In the genomic region with DNA sequence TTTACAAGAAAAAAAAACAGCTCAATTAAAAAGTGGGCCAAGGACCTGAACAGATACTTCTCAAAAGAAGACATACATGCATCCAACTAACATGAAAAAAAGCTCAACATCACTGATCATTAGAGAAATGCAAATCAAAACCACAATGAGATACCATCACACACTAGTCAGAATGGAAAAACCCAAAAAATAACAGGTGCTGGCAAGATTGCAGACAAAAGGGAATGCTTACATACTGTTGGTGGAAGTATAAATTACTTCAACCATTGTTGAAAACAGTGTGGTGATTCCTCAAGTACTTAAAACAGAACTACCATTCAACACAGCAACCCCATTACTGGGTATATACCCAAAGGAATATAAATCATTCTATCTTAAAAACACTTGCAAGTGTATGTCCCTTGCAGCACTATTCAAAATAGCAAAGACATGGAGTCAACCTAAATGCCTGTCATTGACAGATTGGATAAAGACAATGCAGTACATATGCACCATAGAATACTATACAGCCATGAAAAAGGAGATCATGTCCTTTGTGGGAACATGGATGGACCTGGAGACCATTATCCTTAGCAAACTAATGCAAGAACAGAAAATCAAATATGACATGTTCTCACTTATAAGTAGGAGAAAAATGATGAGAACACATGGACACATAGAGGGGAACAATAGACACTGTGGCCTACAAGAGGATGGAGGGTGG, we compare ENCODE assay signal across 1 cellular context.
TF ChIP-seq lines count a peak whose summit lies in the region.

No MANE protein-coding gene starts in this region.

TF ChIP-seq in K562, 482 proteins besides CTCF, POLR2A, EP300 and RAD21 (continued from another document and continues in another):
- TF ChIP-seq, protein P1, sequence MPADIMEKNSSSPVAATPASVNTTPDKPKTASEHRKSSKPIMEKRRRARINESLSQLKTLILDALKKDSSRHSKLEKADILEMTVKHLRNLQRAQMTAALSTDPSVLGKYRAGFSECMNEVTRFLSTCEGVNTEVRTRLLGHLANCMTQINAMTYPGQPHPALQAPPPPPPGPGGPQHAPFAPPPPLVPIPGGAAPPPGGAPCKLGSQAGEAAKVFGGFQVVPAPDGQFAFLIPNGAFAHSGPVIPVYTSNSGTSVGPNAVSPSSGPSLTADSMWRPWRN (IDR thresholded peaks at IDR 0.05; ENCODE audit: low read depth): no peak
- TF ChIP-seq ZC3H11A (IDR thresholded peaks at IDR 0.05; ENCODE audit: low read depth, low read length) (no peak), GTF2A2 (tag; IDR thresholded peaks at IDR 0.05) (no peak), SMARCE1 (IDR thresholded peaks at IDR 0.05) (no peak), CBX2 (IDR thresholded peaks at IDR 0.05; ENCODE audit: insufficient read depth, low read length, poor library complexity, severe bottlenecking) (no peak), TCF3 (CRISPR knock-in tag; IDR thresholded peaks at IDR 0.05) (no peak), SMAD2 (IDR thresholded peaks at IDR 0.05; ENCODE audit: low read depth, low read length) (no peak), DPF2 (IDR thresholded peaks at IDR 0.05) (no peak), ZNF444 (CRISPR knock-in tag; IDR thresholded peaks at IDR 0.05) (no peak), CBFB (CRISPR knock-in tag; IDR thresholded peaks at IDR 0.05) (no peak), STAT5B (CRISPR knock-in tag; IDR thresholded peaks at IDR 0.05) (no peak), CHD1 (IDR thresholded peaks at IDR 0.05; ENCODE audit: low read length) (no peak), KDM1A (IDR thresholded peaks at IDR 0.05) (peak; percentile 48 to 61), HNRNPK (IDR thresholded peaks at IDR 0.05; ENCODE audit: low read depth, low read length, poor library complexity, severe bottlenecking) (no peak), THRAP3 (IDR thresholded peaks at IDR 0.05; ENCODE audit: borderline replicate concordance) (no peak), ATF3 (IDR thresholded peaks at IDR 0.05) (no peak), ATF3 (CRISPR knock-in tag; conservative IDR thresholded peaks at IDR 0.05) (no peak), PHTF2 (CRISPR knock-in tag; IDR thresholded peaks at IDR 0.05) (no peak), ADNP (tag; IDR thresholded peaks at IDR 0.05) (0 out of 2 replicates have a peak, but pooled peaks have one; percentile 31), SMAD1 (IDR thresholded peaks at IDR 0.05; ENCODE audit: low read depth, low read length, partially characterized antibody) (no peak), EZH2 (IDR thresholded peaks at IDR 0.05; ENCODE audit: borderline replicate concordance, low read depth, low read length) (no peak), SPI1 (IDR thresholded peaks at IDR 0.05; ENCODE audit: borderline replicate concordance, low read depth, low read length) (no peak), RCOR1 (IDR thresholded peaks at IDR 0.05; ENCODE audit: borderline replicate concordance in 1 of 2, low read depth in 2 of 2, low read length in 2 of 2) (0 out of 4 replicates have a peak, but pooled peaks of 1 of the 2 experiments have one; percentile 24), KDM2B (CRISPR knock-in tag; IDR thresholded peaks at IDR 0.05) (no peak), GMEB1 (CRISPR knock-in tag; IDR thresholded peaks at IDR 0.05) (no peak), RBM25 (IDR thresholded peaks at IDR 0.05; ENCODE audit: low read depth, low read length, severe bottlenecking) (peak; percentile 86), ZNF384 (IDR thresholded peaks at IDR 0.05; ENCODE audit: low read depth, low read length) (no peak), ZNF583 (CRISPR knock-in tag; IDR thresholded peaks at IDR 0.05) (no peak), ZNF695 (CRISPR knock-in tag; IDR thresholded peaks at IDR 0.05) (no peak), ZNF592 (IDR thresholded peaks at IDR 0.05) (no peak), WHSC1 (IDR thresholded peaks at IDR 0.05; ENCODE audit: low read length) (no peak), MITF (IDR thresholded peaks at IDR 0.05) (no peak), HOXB6 (CRISPR knock-in tag; IDR thresholded peaks at IDR 0.05; ENCODE audit: borderline replicate concordance) (no peak), RBM39 (optimal IDR thresholded peaks at IDR 0.05; ENCODE audit: low read depth, low read length) (no peak), JUND (IDR thresholded peaks at IDR 0.05; ENCODE audit: borderline replicate concordance, low read depth, low read length) (no peak), JUND (tag; IDR thresholded peaks at IDR 0.05; ENCODE audit: borderline replicate concordance, low read depth, low read length) (no peak), PTBP1 (IDR thresholded peaks at IDR 0.05; ENCODE audit: low read depth, low read length) (no peak)
- TF ChIP-seq, protein P2, sequence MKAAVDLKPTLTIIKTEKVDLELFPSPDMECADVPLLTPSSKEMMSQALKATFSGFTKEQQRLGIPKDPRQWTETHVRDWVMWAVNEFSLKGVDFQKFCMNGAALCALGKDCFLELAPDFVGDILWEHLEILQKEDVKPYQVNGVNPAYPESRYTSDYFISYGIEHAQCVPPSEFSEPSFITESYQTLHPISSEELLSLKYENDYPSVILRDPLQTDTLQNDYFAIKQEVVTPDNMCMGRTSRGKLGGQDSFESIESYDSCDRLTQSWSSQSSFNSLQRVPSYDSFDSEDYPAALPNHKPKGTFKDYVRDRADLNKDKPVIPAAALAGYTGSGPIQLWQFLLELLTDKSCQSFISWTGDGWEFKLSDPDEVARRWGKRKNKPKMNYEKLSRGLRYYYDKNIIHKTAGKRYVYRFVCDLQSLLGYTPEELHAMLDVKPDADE (conservative IDR thresholded peaks at IDR 0.05; ENCODE audit: control insufficient read depth, low read depth, low read length): no peak
- TF ChIP-seq, protein P3, sequence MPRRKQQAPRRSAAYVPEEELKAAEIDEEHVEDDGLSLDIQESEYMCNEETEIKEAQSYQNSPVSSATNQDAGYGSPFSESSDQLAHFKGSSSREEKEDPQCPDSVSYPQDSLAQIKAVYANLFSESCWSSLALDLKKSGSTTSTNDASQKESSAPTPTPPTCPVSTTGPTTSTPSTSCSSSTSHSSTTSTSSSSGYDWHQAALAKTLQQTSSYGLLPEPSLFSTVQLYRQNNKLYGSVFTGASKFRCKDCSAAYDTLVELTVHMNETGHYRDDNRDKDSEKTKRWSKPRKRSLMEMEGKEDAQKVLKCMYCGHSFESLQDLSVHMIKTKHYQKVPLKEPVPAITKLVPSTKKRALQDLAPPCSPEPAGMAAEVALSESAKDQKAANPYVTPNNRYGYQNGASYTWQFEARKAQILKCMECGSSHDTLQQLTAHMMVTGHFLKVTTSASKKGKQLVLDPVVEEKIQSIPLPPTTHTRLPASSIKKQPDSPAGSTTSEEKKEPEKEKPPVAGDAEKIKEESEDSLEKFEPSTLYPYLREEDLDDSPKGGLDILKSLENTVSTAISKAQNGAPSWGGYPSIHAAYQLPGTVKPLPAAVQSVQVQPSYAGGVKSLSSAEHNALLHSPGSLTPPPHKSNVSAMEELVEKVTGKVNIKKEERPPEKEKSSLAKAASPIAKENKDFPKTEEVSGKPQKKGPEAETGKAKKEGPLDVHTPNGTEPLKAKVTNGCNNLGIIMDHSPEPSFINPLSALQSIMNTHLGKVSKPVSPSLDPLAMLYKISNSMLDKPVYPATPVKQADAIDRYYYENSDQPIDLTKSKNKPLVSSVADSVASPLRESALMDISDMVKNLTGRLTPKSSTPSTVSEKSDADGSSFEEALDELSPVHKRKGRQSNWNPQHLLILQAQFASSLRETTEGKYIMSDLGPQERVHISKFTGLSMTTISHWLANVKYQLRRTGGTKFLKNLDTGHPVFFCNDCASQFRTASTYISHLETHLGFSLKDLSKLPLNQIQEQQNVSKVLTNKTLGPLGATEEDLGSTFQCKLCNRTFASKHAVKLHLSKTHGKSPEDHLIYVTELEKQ (CRISPR knock-in tag; IDR thresholded peaks at IDR 0.05): no peak
- TF ChIP-seq, protein P4, sequence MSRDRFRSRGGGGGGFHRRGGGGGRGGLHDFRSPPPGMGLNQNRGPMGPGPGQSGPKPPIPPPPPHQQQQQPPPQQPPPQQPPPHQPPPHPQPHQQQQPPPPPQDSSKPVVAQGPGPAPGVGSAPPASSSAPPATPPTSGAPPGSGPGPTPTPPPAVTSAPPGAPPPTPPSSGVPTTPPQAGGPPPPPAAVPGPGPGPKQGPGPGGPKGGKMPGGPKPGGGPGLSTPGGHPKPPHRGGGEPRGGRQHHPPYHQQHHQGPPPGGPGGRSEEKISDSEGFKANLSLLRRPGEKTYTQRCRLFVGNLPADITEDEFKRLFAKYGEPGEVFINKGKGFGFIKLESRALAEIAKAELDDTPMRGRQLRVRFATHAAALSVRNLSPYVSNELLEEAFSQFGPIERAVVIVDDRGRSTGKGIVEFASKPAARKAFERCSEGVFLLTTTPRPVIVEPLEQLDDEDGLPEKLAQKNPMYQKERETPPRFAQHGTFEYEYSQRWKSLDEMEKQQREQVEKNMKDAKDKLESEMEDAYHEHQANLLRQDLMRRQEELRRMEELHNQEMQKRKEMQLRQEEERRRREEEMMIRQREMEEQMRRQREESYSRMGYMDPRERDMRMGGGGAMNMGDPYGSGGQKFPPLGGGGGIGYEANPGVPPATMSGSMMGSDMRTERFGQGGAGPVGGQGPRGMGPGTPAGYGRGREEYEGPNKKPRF (IDR thresholded peaks at IDR 0.05; ENCODE audit: low read depth, low read length): no peak
- TF ChIP-seq, protein P5, sequence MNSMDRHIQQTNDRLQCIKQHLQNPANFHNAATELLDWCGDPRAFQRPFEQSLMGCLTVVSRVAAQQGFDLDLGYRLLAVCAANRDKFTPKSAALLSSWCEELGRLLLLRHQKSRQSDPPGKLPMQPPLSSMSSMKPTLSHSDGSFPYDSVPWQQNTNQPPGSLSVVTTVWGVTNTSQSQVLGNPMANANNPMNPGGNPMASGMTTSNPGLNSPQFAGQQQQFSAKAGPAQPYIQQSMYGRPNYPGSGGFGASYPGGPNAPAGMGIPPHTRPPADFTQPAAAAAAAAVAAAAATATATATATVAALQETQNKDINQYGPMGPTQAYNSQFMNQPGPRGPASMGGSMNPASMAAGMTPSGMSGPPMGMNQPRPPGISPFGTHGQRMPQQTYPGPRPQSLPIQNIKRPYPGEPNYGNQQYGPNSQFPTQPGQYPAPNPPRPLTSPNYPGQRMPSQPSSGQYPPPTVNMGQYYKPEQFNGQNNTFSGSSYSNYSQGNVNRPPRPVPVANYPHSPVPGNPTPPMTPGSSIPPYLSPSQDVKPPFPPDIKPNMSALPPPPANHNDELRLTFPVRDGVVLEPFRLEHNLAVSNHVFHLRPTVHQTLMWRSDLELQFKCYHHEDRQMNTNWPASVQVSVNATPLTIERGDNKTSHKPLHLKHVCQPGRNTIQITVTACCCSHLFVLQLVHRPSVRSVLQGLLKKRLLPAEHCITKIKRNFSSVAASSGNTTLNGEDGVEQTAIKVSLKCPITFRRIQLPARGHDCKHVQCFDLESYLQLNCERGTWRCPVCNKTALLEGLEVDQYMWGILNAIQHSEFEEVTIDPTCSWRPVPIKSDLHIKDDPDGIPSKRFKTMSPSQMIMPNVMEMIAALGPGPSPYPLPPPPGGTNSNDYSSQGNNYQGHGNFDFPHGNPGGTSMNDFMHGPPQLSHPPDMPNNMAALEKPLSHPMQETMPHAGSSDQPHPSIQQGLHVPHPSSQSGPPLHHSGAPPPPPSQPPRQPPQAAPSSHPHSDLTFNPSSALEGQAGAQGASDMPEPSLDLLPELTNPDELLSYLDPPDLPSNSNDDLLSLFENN (IDR thresholded peaks at IDR 0.05; ENCODE audit: low read depth in 2 of 2, low read length in 2 of 2): no peak
